ENCODE assay signal across 31 cellular contexts in genomic region chr16:23031508-23032098, GRCh38.
"Had no signal": no experiment of that assay in that cellular context is flagged by ENCODE, and none has a peak within 500 bp of the region (broad histone marks: within the 10 kb centered on the region; RNA-seq: fewer than 3 reads in every experiment).

No MANE protein-coding gene starts in this region.

- H3K36me3 ChIP-seq: brain microvascular endothelial cell, gastroesophageal sphincter, right lobe of liver, uterus had no signal

- H3K4me1 ChIP-seq: gastroesophageal sphincter, right lobe of liver, uterus had no signal

- H3K4me1 Mint-ChIP-seq: activated CD4-positive, alpha-beta memory T cell treated with anti-CD3 and anti-CD28 coated beads, Interleukin-2, amount 10 ng/mL, durations not matched to agents 7 days and 5 days; activated T-helper 17 cell treated with anti-CD3 and anti-CD28 coated beads, Interleukin-2, amount 50 U/mL, for 72 hours; immature natural killer cell; naive thymus-derived CD8-positive, alpha-beta T cell; stimulated activated memory B cell treated with anti-CD40 and anti-IgM and Interleukin-4, amounts not matched to agents 10 μg/mL and 1 μg/mL and 100 μg/mL, for 72 hours; stimulated activated naive CD8-positive, alpha-beta T cell treated with anti-CD3 and anti-CD28 coated beads, Interleukin-15, amount 100 ng/mL, for 72 hours had no signal

- H3K27ac ChIP-seq: brain microvascular endothelial cell, coronary artery, dorsolateral prefrontal cortex, gastroesophageal sphincter, right lobe of liver, uterus, VCaP had no signal

- H3K9me3 ChIP-seq: right lobe of liver, uterus had no signal

- H3K27me3 ChIP-seq: brain microvascular endothelial cell, right lobe of liver, uterus had no signal

- H3K4me3 Mint-ChIP-seq: activated CD4-positive, alpha-beta memory T cell treated with anti-CD3 and anti-CD28 coated beads, Interleukin-2, amount 10 ng/mL, durations not matched to agents 7 days and 5 days; activated T-cell treated with anti-CD3 and anti-CD28 coated beads, Interleukin-2, amount 50 U/mL, for 24 hours; activated T-helper 17 cell treated with anti-CD3 and anti-CD28 coated beads, Interleukin-2, amount 50 U/mL, for 72 hours; effector memory CD8-positive, alpha-beta T cell; immature natural killer cell; naive thymus-derived CD8-positive, alpha-beta T cell; stimulated activated memory B cell treated with anti-CD40 and anti-IgM and Interleukin-4, amounts not matched to agents 10 μg/mL and 1 μg/mL and 100 μg/mL, for 72 hours; stimulated activated naive CD8-positive, alpha-beta T cell treated with anti-CD3 and anti-CD28 coated beads, Interleukin-15, amount 100 ng/mL, for 72 hours; type B pancreatic cell had no signal

- FAIRE-seq: astrocyte, kidney, TTC549 had no signal

- H3K27ac Mint-ChIP-seq: activated CD4-positive, alpha-beta memory T cell treated with anti-CD3 and anti-CD28 coated beads, Interleukin-2, amount 10 ng/mL, durations not matched to agents 7 days and 5 days; activated T-cell treated with anti-CD3 and anti-CD28 coated beads, Interleukin-2, amount 50 U/mL, for 24 hours; activated T-helper 17 cell treated with anti-CD3 and anti-CD28 coated beads, Interleukin-2, amount 50 U/mL, for 72 hours; effector memory CD8-positive, alpha-beta T cell; naive thymus-derived CD8-positive, alpha-beta T cell; stimulated activated memory B cell treated with anti-CD40 and anti-IgM and Interleukin-4, amounts not matched to agents 10 μg/mL and 1 μg/mL and 100 μg/mL, for 72 hours; stimulated activated naive CD8-positive, alpha-beta T cell treated with anti-CD3 and anti-CD28 coated beads, Interleukin-15, amount 100 ng/mL, for 72 hours; type B pancreatic cell had no signal

- DNase-seq: activated CD4-positive, alpha-beta memory T cell treated with anti-CD3 and anti-CD28 coated beads, Interleukin-2, amount 10 ng/mL, durations not matched to agents 7 days and 5 days; activated CD4-positive, alpha-beta T cell treated with anti-CD3 and anti-CD28 coated beads for 48 hours; activated CD8-positive, alpha-beta memory T cell treated with anti-CD3 and anti-CD28 coated beads, Interleukin-2, amount 50 U/mL, for 48 hours; activated gamma-delta T cell treated with Interleukin-2 at 50 U/mL for 16 hours; activated naive CD4-positive, alpha-beta T cell treated with anti-CD3 and anti-CD28 coated beads, Interleukin-2, amount 50 U/mL, for 16 hours; activated T-cell treated with anti-CD3 and anti-CD28 coated beads, Interleukin-2, amount 50 U/mL, for 24 hours; amniotic stem cell; brain microvascular endothelial cell; dorsolateral prefrontal cortex; effector memory CD8-positive, alpha-beta T cell; erythroblast; hippocampal formation; immature natural killer cell; kidney; left colon; midbrain; naive thymus-derived CD8-positive, alpha-beta T cell; right lobe of liver; stimulated activated CD4-positive, alpha-beta T cell treated with anti-CD3 and anti-CD28 coated beads, Interleukin-4, amount 100 ng/mL, for 4 hours; stimulated activated CD8-positive, alpha-beta memory T cell treated with anti-CD3 and anti-CD28 coated beads, Interleukin-4, amount 100 ng/mL, for 48 hours; stimulated activated naive CD8-positive, alpha-beta T cell treated with anti-CD3 and anti-CD28 coated beads, Interleukin-15, amount 100 ng/mL, for 72 hours; substantia nigra; uterus had no signal

- H3K4me3 ChIP-seq: coronary artery, dorsolateral prefrontal cortex, gastroesophageal sphincter, right lobe of liver, uterus had no signal

- H3K36me3 Mint-ChIP-seq: immature natural killer cell, type B pancreatic cell had no signal
